ENCODE assay signal across 12 cellular contexts in genomic region chr12:54042033-54042432, GRCh38. TPM values are rescaled to one million over a fixed set of nuclear protein-coding genes. Genes with fewer than 3 reads are reported as not detected.
"Had no signal": no experiment of that assay in that cellular context is flagged by ENCODE, and none has a peak within 500 bp of the region (broad histone marks: within the 10 kb centered on the region; RNA-seq: fewer than 3 reads in every experiment).

No MANE protein-coding gene starts in this region.

RNA-seq across cellular contexts. Expression of gene HOXC5, which starts 9.2 kb away (rescaled TPM):
- total RNA-seq: naive thymus-derived CD4-positive, alpha-beta T cell; occipital lobe; right cardiac atrium; right lobe of liver; stomach; temporal lobe; upper lobe of right lung had no signal

RNA-seq across cellular contexts. Expression of gene HOXC4, which starts 11.6 kb away (rescaled TPM):
- total RNA-seq: occipital lobe, temporal lobe had no signal

RNA-seq across cellular contexts. Expression of gene HOXC6, which starts 13.8 kb away (rescaled TPM):
- total RNA-seq: naive thymus-derived CD4-positive, alpha-beta T cell; natural killer cell; occipital lobe; right lobe of liver; sigmoid colon; temporal lobe; thoracic aorta; thyroid gland had no signal

RNA-seq across cellular contexts. Expression of gene HOXC8, which starts 33.2 kb away (rescaled TPM):
- total RNA-seq: naive thymus-derived CD4-positive, alpha-beta T cell; natural killer cell; occipital lobe; progenitor cell of endocrine pancreas; right cardiac atrium; right lobe of liver; sigmoid colon; stomach; temporal lobe; thoracic aorta; thyroid gland had no signal

RNA-seq across cellular contexts. Expression of gene HOXC9, which starts 42.1 kb away (rescaled TPM):
- total RNA-seq: naive thymus-derived CD4-positive, alpha-beta T cell; natural killer cell; occipital lobe; progenitor cell of endocrine pancreas; right lobe of liver; sigmoid colon; stomach; temporal lobe; thoracic aorta had no signal
